ENCODE assay signal across 17 cellular contexts in genomic region chr16:3959148-3959547, GRCh38.
A peak's percentile ranks its signal among the peaks of the same experiment; 100 is the strongest.
DNase-seq lines count a peak whose midpoint lies in the region; ATAC-seq, FAIRE-seq and TF ChIP-seq lines count a peak whose summit lies in the region.
"Had no signal": no experiment of that assay in that cellular context is flagged by ENCODE, and none has a peak within 500 bp of the region (broad histone marks: within the 10 kb centered on the region; RNA-seq: fewer than 3 reads in every experiment).

No MANE protein-coding gene starts in this region.

- intact Hi-C loops in IMR-90 (cut with micrococcal nuclease), result no loop called here
- intact Hi-C loops in left lung (cut with DNase I), result no loop called here
- intact Hi-C loops in CD14-positive monocyte (cut with micrococcal nuclease), result no loop called here

- H3K9me1 ChIP-seq in IMR-90 (ENCODE audit: insufficient read depth, low read length), result peaks cover 6% of the 10 kb centered on the region; the same call in 1 of the 2 replicates

- H3K56ac ChIP-seq in IMR-90 (ENCODE audit: extremely low read depth, insufficient read depth, low read length), result no peak overlapping the region

- dilution Hi-C loops in IMR-90 (cut with HindIII; ENCODE audit: low sequenced_read_pairs, unreplicated experiment), result no loop called here

- no peak overlapping the region for H3K14ac ChIP-seq in IMR-90 (replicated peaks; ENCODE audit: low read depth, low read length)

- H2BK15ac ChIP-seq in IMR-90 (ENCODE audit: low read depth, low read length), result no peak overlapping the region

- peaks cover 42 to 57% (median 44%) of the 10 kb centered on the region in 3 donors for H3K27me3 Mint-ChIP-seq in CD14-positive monocyte (ENCODE audit: low read depth in 3 of 3)

- H3K9me3 Mint-ChIP-seq in CD14-positive monocyte, result peaks cover 0 to 7% (median 3%) of the 10 kb centered on the region in 7 donors
- H3K9me3 Mint-ChIP-seq: activated T-cell treated with anti-CD3 and anti-CD28 coated beads, Interleukin-2, amount 50 U/mL, for 4 hours had no signal

- no peak overlapping the region for H2BK20ac ChIP-seq in IMR-90 (ENCODE audit: low read depth, low read length)

- peaks cover 0 to 6% of the 10 kb centered on the region in 2 experiments; a peak in 1 of 4 replicates for H3K79me1 ChIP-seq in IMR-90 (ENCODE audit: low read depth in 1 of 2, low read length in 2 of 2)

- H3K4me1 Mint-ChIP-seq in CD14-positive monocyte, result peaks cover 38% of the 10 kb centered on the region

- no peak overlapping the region for H2AK9ac ChIP-seq in IMR-90 (replicated peaks; ENCODE audit: low read depth, low read length, poor library complexity)

- no TSS peak for BruUV-seq in IMR-90 (replicated peaks; lab: Mats Ljungman, UMichigan)

- H4K8ac ChIP-seq in IMR-90 (ENCODE audit: low read depth in 2 of 2, low read length in 2 of 2), result peak overlapping the region in 1 of 2 experiments; percentile 60; a peak in 1 of 4 replicates

- CTCF ChIA-PET in IMR-90 (lab: Yijun Ruan, JAX), result interaction anchor here (0.6 to 1.2 kb wide), 2 partner anchors 20 to 201 kb away, joined by 4 to 5 read pairs; no protein-coding TSS in a partner anchor

- H4K5ac ChIP-seq in IMR-90 (ENCODE audit: low read depth, low read length), result no peak overlapping the region

- H3K36me3 ChIP-seq in IMR-90 (ENCODE audit: control insufficient read depth, insufficient read depth, low read length) (no peaks in the 10 kb centered on the region), bronchial epithelial cell (ENCODE audit: control insufficient read depth, insufficient read depth, low read length) (no peaks in the 10 kb centered on the region), left lung (no peaks in the 10 kb centered on the region), gastroesophageal sphincter (no peaks in the 10 kb centered on the region)

- H2AFZ ChIP-seq in IMR-90 (replicated peaks; ENCODE audit: low read length, poor library complexity), result no peak overlapping the region

- no peak overlapping the region for H3K27ac Mint-ChIP-seq in CD14-positive monocyte

- no peaks in the 10 kb centered on the region for H4K20me1 ChIP-seq in IMR-90 (ENCODE audit: insufficient read depth, low read length)

- peak overlapping the region; percentile 4; the same call in 1 of the 2 replicates for H2BK120ac ChIP-seq in IMR-90 (ENCODE audit: low read depth, low read length)

- no CpG with 5 or more reads among the region's 3 CpGs for WGBS in IMR-90 (ENCODE audit: extremely low coverage in 2 of 2, insufficient read length in 1 of 2), 2 experiments
- WGBS in gastroesophageal sphincter (ENCODE audit: low coverage in 1 of 2), 2 donors, result 63 to 72% methylated on average over 2 to 3 of the region's 3 CpGs

- no peak for TF ChIP-seq EP300 in gastroesophageal sphincter (IDR thresholded peaks at IDR 0.05)

- DNase-seq in AG09319 (ENCODE audit: extremely low read depth, low read depth), result peak; percentile 90
- DNase-seq in IMR-90, result peak; percentile 90
- peak; percentile 67 for DNase-seq in bronchial epithelial cell (ENCODE audit: low read depth)
- no peak for DNase-seq in left lung
- DNase-seq in T1000 (lab: John Stamatoyannopoulos, UW), result no peak
- DNase-seq in CD14-positive monocyte (ENCODE audit: low spot score), result no peak
- DNase-seq in GDM1 (lab: John Stamatoyannopoulos, UW), result no peak
- DNase-seq: activated CD4-positive, alpha-beta T cell treated with anti-CD3 and anti-CD28 coated beads, Interleukin-2, amount 50 U/mL, for 1 hour; activated T-cell treated with anti-CD3 and anti-CD28 coated beads, Interleukin-2, amount 50 U/mL, for 4 hours; dermis blood vessel endothelial cell; MM.1S; mucosa of descending colon; NCI-H82; stimulated activated naive CD4-positive, alpha-beta T cell treated with Interleukin-2 at 50 U/mL for 16 hours; T-helper 2 cell had no signal

- H2BK5ac ChIP-seq in IMR-90 (ENCODE audit: low read depth, low read length, poor library complexity, severe bottlenecking), result peak overlapping the region; percentile 32

- H3K4me3 ChIP-seq in IMR-90 (ENCODE audit: insufficient read depth, low read depth, low read length) (no peak overlapping the region), bronchial epithelial cell (ENCODE audit: low read depth, low read length) (no peak overlapping the region), left lung (no peak overlapping the region), gastroesophageal sphincter (no peak overlapping the region)
- H3K4me3 ChIP-seq: mucosa of descending colon, skin epidermis had no signal

- no peak; the same call in 1 of the 2 replicates for TF ChIP-seq RAD21 in IMR-90 (IDR thresholded peaks at IDR 0.05; ENCODE audit: low read length)

- no peak overlapping the region; the same call in 1 of the 2 replicates for H3K4me2 ChIP-seq in IMR-90 (ENCODE audit: low read depth, low read length)

- no peak overlapping the region for H4K91ac ChIP-seq in IMR-90 (ENCODE audit: insufficient read depth, low read depth, low read length)

- H3K27me3 ChIP-seq in IMR-90 (ENCODE audit: control insufficient read depth, insufficient read depth, low read length) (no peaks in the 10 kb centered on the region), bronchial epithelial cell (ENCODE audit: control insufficient read depth, insufficient read depth, low read length) (peaks cover 3% of the 10 kb centered on the region), left lung (peaks cover 0 to 4% of the 10 kb centered on the region in 2 donors), gastroesophageal sphincter (peaks cover 4% of the 10 kb centered on the region)

- H3K9ac ChIP-seq in IMR-90 (ENCODE audit: low read depth, low read length), result no peak overlapping the region

- in situ Hi-C loops in IMR-90 (cut with MboI; ENCODE audit: low sequenced_read_pairs), result no loop called here

- H3K4me1 ChIP-seq in IMR-90 (ENCODE audit: control insufficient read depth, insufficient read depth, low read length) (peaks cover 16% of the 10 kb centered on the region), left lung (peaks cover 0 to 41% of the 10 kb centered on the region in 2 donors), gastroesophageal sphincter (peaks cover 0 to 29% (median 7%) of the 10 kb centered on the region in 3 donors)

- H3K4ac ChIP-seq in IMR-90 (ENCODE audit: low read depth, low read length), result no peak overlapping the region

- ATAC-seq in IMR-90 (ENCODE audit: low read depth), result peak; percentile 40
- ATAC-seq in left lung, result peak; percentile 50
- no peak for ATAC-seq in gastroesophageal sphincter
- ATAC-seq: activated T-cell treated with anti-CD3 and anti-CD28 coated beads, Interleukin-2, amount 50 U/mL, for 4 hours; mucosa of descending colon had no signal

- H3K9me3 ChIP-seq in IMR-90 (ENCODE audit: control insufficient read depth, insufficient read depth, low read length), result no peaks in the 10 kb centered on the region
- no peaks in the 10 kb centered on the region for H3K9me3 ChIP-seq in left lung
- H3K9me3 ChIP-seq in gastroesophageal sphincter, result no peaks in the 10 kb centered on the region
- H3K9me3 ChIP-seq: mucosa of descending colon had no signal

- H3K36me3 Mint-ChIP-seq in CD14-positive monocyte, result peaks cover 4 to 8% of the 10 kb centered on the region in 2 donors

- no peak overlapping the region for H2AK5ac ChIP-seq in IMR-90 (ENCODE audit: low read depth, low read length)

- TF ChIP-seq POLR2A in IMR-90 (IDR thresholded peaks at IDR 0.05; ENCODE audit: low read depth, low read length), result no peak
- no peak for TF ChIP-seq POLR2A in gastroesophageal sphincter (IDR thresholded peaks at IDR 0.05)

- no peak overlapping the region; the same call in 1 of the 2 replicates for H3K23ac ChIP-seq in IMR-90 (ENCODE audit: low read depth, low read length)

- no peak for FAIRE-seq in bronchial epithelial cell (lab: Jason Lieb, UNC)

- H3K27ac ChIP-seq in IMR-90 (ENCODE audit: insufficient read depth, low read length) (no peak overlapping the region), left lung (peak overlapping the region; percentile 42 to 82), gastroesophageal sphincter (no peak overlapping the region)

- H3K4me3 Mint-ChIP-seq in CD14-positive monocyte, result no peak overlapping the region
- H3K4me3 Mint-ChIP-seq: activated T-cell treated with anti-CD3 and anti-CD28 coated beads, Interleukin-2, amount 50 U/mL, for 4 hours had no signal

- no peak overlapping the region for H3K18ac ChIP-seq in IMR-90 (ENCODE audit: low read depth, low read length)

- POLR2A ChIA-PET in IMR-90 (lab: Charles Lee; ENCODE audit: unreplicated experiment), result no interaction called here

- TF ChIP-seq CTCF in AG09319 (IDR thresholded peaks at IDR 0.05; ENCODE audit: low read depth, low read length), result no peak
- TF ChIP-seq CTCF in IMR-90 (conservative IDR thresholded peaks at IDR 0.05; ENCODE audit: low read depth, low read length), result no peak
- TF ChIP-seq CTCF in bronchial epithelial cell (IDR thresholded peaks at IDR 0.05; ENCODE audit: insufficient read depth, low read length, severe bottlenecking), result no peak
- no peak for TF ChIP-seq CTCF in left lung (IDR thresholded peaks at IDR 0.05)
- TF ChIP-seq CTCF in gastroesophageal sphincter (IDR thresholded peaks at IDR 0.05), result no peak
- TF ChIP-seq CTCF in CD14-positive monocyte (IDR thresholded peaks at IDR 0.05), result no peak

TF ChIP-seq in IMR-90, 13 proteins besides CTCF, POLR2A, EP300 and RAD21 (continues in another document):
- no peak for TF ChIP-seq NFE2L2 (IDR thresholded peaks at IDR 0.05; ENCODE audit: low read depth, low read length)
- TF ChIP-seq BHLHE40 (IDR thresholded peaks at IDR 0.05; ENCODE audit: low read depth, low read length), result no peak
- no peak for TF ChIP-seq CHD1 (IDR thresholded peaks at IDR 0.05; ENCODE audit: low read depth, low read length)
- TF ChIP-seq ELK1 (IDR thresholded peaks at IDR 0.05; ENCODE audit: borderline replicate concordance, low read depth, low read length), result no peak
- no peak for TF ChIP-seq MAZ (IDR thresholded peaks at IDR 0.05; ENCODE audit: borderline replicate concordance, low read depth, low read length)
- TF ChIP-seq, protein P1, sequence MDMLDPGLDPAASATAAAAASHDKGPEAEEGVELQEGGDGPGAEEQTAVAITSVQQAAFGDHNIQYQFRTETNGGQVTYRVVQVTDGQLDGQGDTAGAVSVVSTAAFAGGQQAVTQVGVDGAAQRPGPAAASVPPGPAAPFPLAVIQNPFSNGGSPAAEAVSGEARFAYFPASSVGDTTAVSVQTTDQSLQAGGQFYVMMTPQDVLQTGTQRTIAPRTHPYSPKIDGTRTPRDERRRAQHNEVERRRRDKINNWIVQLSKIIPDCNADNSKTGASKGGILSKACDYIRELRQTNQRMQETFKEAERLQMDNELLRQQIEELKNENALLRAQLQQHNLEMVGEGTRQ (IDR thresholded peaks at IDR 0.05; ENCODE audit: low read depth, low read length), result no peak
- peak; percentile 20; the same call in 1 of the 2 replicates for TF ChIP-seq FOS (IDR thresholded peaks at IDR 0.05; ENCODE audit: low read depth, low read length)

Comparison
In these comparisons a context has a peak if more than half of its experiments do, and no peak if none do; other contexts are left out.
1. DNase-seq: peak in AG09319 (single experiment), IMR-90 (single experiment) and bronchial epithelial cell (single experiment); none in left lung (0 of 2), T1000 (single experiment), CD14-positive monocyte (single experiment) and GDM1 (single experiment).
2. H3K27ac ChIP-seq: peak in left lung (2 of 2); none in IMR-90 (single experiment) and gastroesophageal sphincter (0 of 4).